1 cellular context compared by ENCODE assay signal in the genomic region with DNA sequence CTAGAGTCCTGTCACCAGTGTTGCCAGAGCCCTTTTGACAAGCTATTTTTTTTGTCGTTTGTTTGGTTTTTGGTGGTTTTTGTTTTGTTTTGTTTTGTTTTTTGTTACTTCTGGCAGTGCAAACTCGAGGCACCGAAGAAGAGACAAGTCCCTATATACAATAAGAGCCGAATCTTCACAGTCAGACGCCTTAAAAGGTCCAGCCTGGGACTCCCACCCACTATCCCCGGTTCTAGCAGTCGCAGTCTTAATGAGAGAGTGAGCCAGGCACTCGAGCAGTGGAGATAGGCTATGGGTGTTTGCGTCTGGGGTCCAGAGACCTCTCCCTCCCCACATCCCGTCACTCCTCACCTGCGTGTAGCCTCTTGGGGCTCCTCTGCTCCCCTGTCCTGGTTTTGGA.
TF ChIP-seq lines count a peak whose summit lies in the region.

No MANE protein-coding gene starts in this region.

TF ChIP-seq in SK-N-SH treated with all-trans-retinoic acid at 6 μM for 48 hours, 23 proteins besides CTCF, POLR2A, EP300 and RAD21 (continued from another document):
- no peak for TF ChIP-seq ZFP30 (CRISPR knock-in tag; IDR thresholded peaks at IDR 0.05)
